ENCODE assay signal across 8 cellular contexts in genomic region chr7:26153246-26153822, GRCh38. TPM values are rescaled to one million over a fixed set of nuclear protein-coding genes. Genes with fewer than 3 reads are reported as not detected.
DNase-seq lines count a peak whose midpoint lies in the region; ATAC-seq and TF ChIP-seq lines count a peak whose summit lies in the region.

No MANE protein-coding gene starts in this region.

- no peak overlapping the region for H3K9ac ChIP-seq in SK-N-MC (ENCODE audit: insufficient read length)

- H3K4me3 ChIP-seq in SK-N-MC (peak overlapping the region; percentile 49), epithelial cell of proximal tubule (ENCODE audit: low read depth, low read length) (peak overlapping the region; percentile 63), retinal pigment epithelial cell (ENCODE audit: low read length) (peak overlapping the region; percentile 35)

- no peak for ATAC-seq in HG03135 (IDR thresholded peaks at IDR 0.05; ENCODE audit: unreplicated experiment)

- H3K27ac ChIP-seq in SK-N-MC, result no peak overlapping the region

- in situ Hi-C loops in GM13976 (cut with MboI; ENCODE audit: low sequenced_read_pairs, unreplicated experiment), result no loop called here

- no peaks in the 10 kb centered on the region for H3K9me3 ChIP-seq in SK-N-MC (ENCODE audit: low read depth, low read length)

- DNase-seq in GM13976 (ENCODE audit: low spot score), result peak; percentile 30
- DNase-seq in SK-N-MC (ENCODE audit: low read depth, low spot score), result no peak
- no peak for DNase-seq in epithelial cell of proximal tubule (ENCODE audit: low read depth)
- DNase-seq in retinal pigment epithelial cell (ENCODE audit: low read depth), result no peak
- no peak for DNase-seq in DMS53 treated with DMSO at 0.1 percent for 48 hours (lab: John Stamatoyannopoulos, UW; ENCODE audit: unreplicated experiment)
- no peak for DNase-seq in GM03348 (ENCODE audit: low spot score)
- no peak for DNase-seq in GM19240 (ENCODE audit: insufficient read length, low spot score)

- TF ChIP-seq CTCF in GM13976 (IDR thresholded peaks at IDR 0.05; ENCODE audit: borderline replicate concordance, control extremely low read depth, extremely low read depth, insufficient read depth, missing control alignments) (no peak), epithelial cell of proximal tubule (conservative IDR thresholded peaks at IDR 0.05; ENCODE audit: low read depth, low read length) (no peak), retinal pigment epithelial cell (conservative IDR thresholded peaks at IDR 0.05; ENCODE audit: low read depth, low read length) (no peak)

- H3K36me3 ChIP-seq in SK-N-MC (ENCODE audit: insufficient read depth, low read length), result no peaks in the 10 kb centered on the region

RNA-seq across cellular contexts. Expression of gene NFE2L3, which starts 1.3 kb away (rescaled TPM):
- total RNA-seq in epithelial cell of proximal tubule, result 75.6 and 98.0 TPM in 2 replicates

RNA-seq across cellular contexts. Expression of gene HNRNPA2B1, which starts 47.2 kb away (rescaled TPM):
- 287 and 348 TPM in 2 replicates for total RNA-seq in epithelial cell of proximal tubule

RNA-seq across cellular contexts. Expression of gene CBX3, which starts 48.2 kb away (rescaled TPM):
- 139 and 151 TPM in 2 replicates for total RNA-seq in epithelial cell of proximal tubule
